ENCODE assay signal across 11 cellular contexts in the genomic region with DNA sequence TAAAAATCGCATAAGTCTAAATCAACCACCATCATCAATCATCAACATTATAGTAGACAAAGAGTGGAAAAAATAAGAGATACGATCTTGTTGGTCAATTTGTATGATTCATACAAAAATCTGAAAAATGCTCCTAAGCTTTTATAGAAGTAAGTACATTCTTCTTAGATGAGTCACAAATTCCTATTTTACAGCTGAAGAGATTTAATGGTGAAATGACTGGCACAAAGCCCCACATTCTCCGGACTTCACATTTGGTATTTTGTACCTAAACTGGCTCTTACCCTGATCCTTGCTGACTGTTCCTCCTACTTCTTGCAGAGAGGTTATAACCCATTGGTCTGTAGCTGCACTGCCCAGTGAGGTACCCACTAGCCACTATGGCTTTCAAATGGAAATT. TPM values are rescaled to one million over a fixed set of nuclear protein-coding genes. Genes with fewer than 3 reads are reported as not detected.
DNase-seq lines count a peak whose midpoint lies in the region; TF ChIP-seq lines count a peak whose summit lies in the region.
"Had no signal": no experiment of that assay in that cellular context is flagged by ENCODE, and none has a peak within 500 bp of the region (broad histone marks: within the 10 kb centered on the region; RNA-seq: fewer than 3 reads in every experiment).

No MANE protein-coding gene starts in this region.

- H3K9ac ChIP-seq in adipocyte (ENCODE audit: low read length): no peak overlapping the region
- H3K9ac ChIP-seq: parathyroid adenoma had no signal

- POLR2A ChIA-PET in AG04449 (lab: Yijun Ruan, JAX): no interaction called here
- POLR2A ChIA-PET in CD4-positive, alpha-beta memory T cell (lab: Charles Lee; ENCODE audit: partially characterized antibody): interaction anchor here (1.5 kb wide), 1 partner anchor 21 kb away, joined by 3 read pairs; no protein-coding TSS in a partner anchor

- DNase-seq in AG04449 (ENCODE audit: low read depth, low spot score) (peak; percentile 65), HK-2 (ENCODE audit: unreplicated experiment) (peak; percentile 53), adipocyte (ENCODE audit: low read depth) (peak; percentile 91), glomerular visceral epithelial cell (ENCODE audit: extremely low spot score) (peak; percentile 81), DMS79 treated with DMSO at 0.1 percent for 48 hours (lab: John Stamatoyannopoulos, UW) (no peak)
- DNase-seq in CD4-positive, alpha-beta memory T cell: no peak
- no peak for DNase-seq in activated naive CD4-positive, alpha-beta T cell (lab: John Stamatoyannopoulos, UW)
- DNase-seq in activated naive CD4-positive, alpha-beta T cell treated with anti-CD3 and anti-CD28 coated beads for 36 hours: no peak
- DNase-seq: CD8-positive, alpha-beta memory T cell; NCI-H524 had no signal

- no peak for TF ChIP-seq CTCF in AG04449 (IDR thresholded peaks at IDR 0.05; ENCODE audit: insufficient read depth, low read length, missing control alignments)

- H3K4me1 Mint-ChIP-seq in CD4-positive, alpha-beta memory T cell: no peaks in the 10 kb centered on the region
- no peaks in the 10 kb centered on the region for H3K4me1 Mint-ChIP-seq in activated naive CD4-positive, alpha-beta T cell treated with anti-CD3 and anti-CD28 coated beads for 36 hours (ENCODE audit: low read depth)
- H3K4me1 Mint-ChIP-seq: CD8-positive, alpha-beta memory T cell had no signal

- no peaks in the 10 kb centered on the region for H3K9me3 ChIP-seq in adipocyte (ENCODE audit: control insufficient read depth, low read length)
- no peaks in the 10 kb centered on the region for H3K9me3 ChIP-seq in CD4-positive, alpha-beta memory T cell (ENCODE audit: control insufficient read depth in 1 of 2, low read length in 2 of 2)

- H3K27me3 ChIP-seq in adipocyte (replicated peaks; ENCODE audit: control insufficient read depth, insufficient read depth, low read length): no peaks in the 10 kb centered on the region
- H3K27me3 ChIP-seq in CD4-positive, alpha-beta memory T cell (ENCODE audit: insufficient read depth, low read length): no peaks in the 10 kb centered on the region

- peaks cover 42% of the 10 kb centered on the region for H3K4me1 ChIP-seq in adipocyte (ENCODE audit: control insufficient read depth, insufficient read depth, low read length)
- no peaks in the 10 kb centered on the region for H3K4me1 ChIP-seq in CD4-positive, alpha-beta memory T cell (ENCODE audit: insufficient read depth, low read length)
- H3K4me1 ChIP-seq: parathyroid adenoma had no signal

- no peaks in the 10 kb centered on the region for H3K36me3 Mint-ChIP-seq in CD4-positive, alpha-beta memory T cell
- H3K36me3 Mint-ChIP-seq in activated naive CD4-positive, alpha-beta T cell treated with anti-CD3 and anti-CD28 coated beads for 36 hours (ENCODE audit: low read depth): no peaks in the 10 kb centered on the region

- no peak overlapping the region for H3K4me3 Mint-ChIP-seq in CD4-positive, alpha-beta memory T cell
- H3K4me3 Mint-ChIP-seq in activated naive CD4-positive, alpha-beta T cell treated with anti-CD3 and anti-CD28 coated beads for 36 hours: no peak overlapping the region
- H3K4me3 Mint-ChIP-seq: CD8-positive, alpha-beta memory T cell had no signal

- CTCF ChIA-PET in AG04449 (lab: Yijun Ruan, JAX): interaction anchor here (0.9 to 4.5 kb wide), 14 partner anchors 10 to 1547 kb away, joined by 3 to 46 read pairs (median 10); partner anchors contain the start of gene PRDM1
- CTCF ChIA-PET in CD4-positive, alpha-beta memory T cell (lab: Charles Lee; ENCODE audit: partially characterized antibody): interaction anchor here (0.7 to 4.0 kb wide), 20 partner anchors 8 to 1547 kb away, joined by 3 to 36 read pairs (median 4); no protein-coding TSS in a partner anchor
- CTCF ChIA-PET in activated naive CD4-positive, alpha-beta T cell treated with anti-CD3 and anti-CD28 coated beads for 36 hours (lab: Charles Lee): interaction anchor here (1.1 to 2.8 kb wide), 3 partner anchors 70 to 791 kb away, joined by 3 to 9 read pairs (median 5); no protein-coding TSS in a partner anchor

- peaks cover 0 to 2% of the 10 kb centered on the region in 2 donors for H3K27me3 Mint-ChIP-seq in CD4-positive, alpha-beta memory T cell
- H3K27me3 Mint-ChIP-seq in activated naive CD4-positive, alpha-beta T cell treated with anti-CD3 and anti-CD28 coated beads for 36 hours (ENCODE audit: low read depth): peaks cover 7% of the 10 kb centered on the region
- H3K27me3 Mint-ChIP-seq: CD8-positive, alpha-beta memory T cell had no signal

- no peaks in the 10 kb centered on the region for H3K9me3 Mint-ChIP-seq in CD4-positive, alpha-beta memory T cell
- H3K9me3 Mint-ChIP-seq in activated naive CD4-positive, alpha-beta T cell treated with anti-CD3 and anti-CD28 coated beads for 36 hours: no peaks in the 10 kb centered on the region
- H3K9me3 Mint-ChIP-seq: CD8-positive, alpha-beta memory T cell had no signal

- intact Hi-C loops in CD4-positive, alpha-beta memory T cell (cut with micrococcal nuclease): loop anchor here (5.0 kb wide), 1 partner anchor 655 kb away; the partner anchor contains the start of gene PRDM1
- intact Hi-C loops in activated naive CD4-positive, alpha-beta T cell treated with anti-CD3 and anti-CD28 coated beads for 36 hours (cut with micrococcal nuclease): loop anchor here (5.0 kb wide), 2 partner anchors 295 to 1015 kb away; no protein-coding TSS in a partner anchor

- H3K36me3 ChIP-seq in adipocyte (ENCODE audit: control insufficient read depth, insufficient read depth, low read length, severe bottlenecking): no peaks in the 10 kb centered on the region
- no peaks in the 10 kb centered on the region for H3K36me3 ChIP-seq in CD4-positive, alpha-beta memory T cell (ENCODE audit: insufficient read depth, low read length)

- H3K27ac ChIP-seq in CD4-positive, alpha-beta memory T cell (ENCODE audit: low read depth, low read length): no peak overlapping the region
- H3K27ac ChIP-seq: parathyroid adenoma had no signal

- H3K27ac Mint-ChIP-seq in CD4-positive, alpha-beta memory T cell: no peak overlapping the region
- H3K27ac Mint-ChIP-seq in activated naive CD4-positive, alpha-beta T cell treated with anti-CD3 and anti-CD28 coated beads for 36 hours: no peak overlapping the region
- H3K27ac Mint-ChIP-seq: CD8-positive, alpha-beta memory T cell had no signal

- H3K4me3 ChIP-seq in AG04449 (ENCODE audit: low read depth, low read length) (no peak overlapping the region), adipocyte (ENCODE audit: low read length) (no peak overlapping the region)
- H3K4me3 ChIP-seq in CD4-positive, alpha-beta memory T cell (ENCODE audit: low read length in 2 of 2): no peak overlapping the region

RNA-seq across cellular contexts. Expression of gene PREP, which starts 29.9 kb away (rescaled TPM):
- 10 to 100 TPM; 34.4 to 34.8 TPM for total RNA-seq in CD4-positive, alpha-beta memory T cell
- 10 to 100 TPM; 29.8 to 43.6 TPM for polyA plus RNA-seq in CD4-positive, alpha-beta memory T cell
- total RNA-seq in activated naive CD4-positive, alpha-beta T cell treated with anti-CD3 and anti-CD28 coated beads for 36 hours: 10 to 100 TPM; 32.6 to 33.9 TPM

Comparison
In these comparisons a context has a peak if more than half of its experiments do, and no peak if none do; other contexts are left out.
1. DNase-seq: peak in AG04449 (single experiment), HK-2 (single experiment), adipocyte (single experiment) and glomerular visceral epithelial cell (single experiment); none in CD4-positive, alpha-beta memory T cell (0 of 5), activated naive CD4-positive, alpha-beta T cell (0 of 4), activated naive CD4-positive, alpha-beta T cell treated with anti-CD3 and anti-CD28 coated beads for 36 hours (single experiment) and DMS79 treated with DMSO at 0.1 percent for 48 hours (single experiment).